23 cellular contexts compared by ENCODE assay signal in genomic region chr10:7722927-7723529, GRCh38. TPM values are rescaled to one million over a fixed set of nuclear protein-coding genes. Genes with fewer than 3 reads are reported as not detected.
A peak's percentile ranks its signal among the peaks of the same experiment; 100 is the strongest.
DNase-seq lines count a peak whose midpoint lies in the region; ATAC-seq and TF ChIP-seq lines count a peak whose summit lies in the region.
"Had no signal": no experiment of that assay in that cellular context is flagged by ENCODE, and none has a peak within 500 bp of the region (broad histone marks: within the 10 kb centered on the region; RNA-seq: fewer than 3 reads in every experiment).

No MANE protein-coding gene starts in this region.

- no peaks in the 10 kb centered on the region for H4K20me1 ChIP-seq in OCI-LY7 (ENCODE audit: insufficient read depth, low read length)
- H4K20me1 ChIP-seq: BLaER1 had no signal

- H3K9me3 Mint-ChIP-seq in stimulated activated naive CD8-positive, alpha-beta T cell treated with anti-CD3 and anti-CD28 coated beads, Interleukin-15, amount 100 ng/mL, for 72 hours, result no peaks in the 10 kb centered on the region
- H3K9me3 Mint-ChIP-seq in naive thymus-derived CD4-positive, alpha-beta T cell, result no peaks in the 10 kb centered on the region
- peaks cover 4% of the 10 kb centered on the region for H3K9me3 Mint-ChIP-seq in stimulated activated memory B cell treated with anti-CD40 and anti-IgM and Interleukin-4, amounts not matched to agents 10 μg/mL and 1 μg/mL and 100 μg/mL, for 72 hours

- H3K27me3 ChIP-seq in naive thymus-derived CD4-positive, alpha-beta T cell (ENCODE audit: control insufficient read depth in 2 of 2, insufficient read depth in 2 of 2, low read length in 2 of 2), result peaks cover 0 to 4% of the 10 kb centered on the region in 2 donors
- H3K27me3 ChIP-seq in thyroid gland, result no peaks in the 10 kb centered on the region
- H3K27me3 ChIP-seq: BLaER1 had no signal

- no peak overlapping the region for H3K4me3 ChIP-seq in naive thymus-derived CD4-positive, alpha-beta T cell (ENCODE audit: low read length)
- H3K4me3 ChIP-seq in thyroid gland (replicated peaks in 1 of 3) (no peak overlapping the region), OCI-LY7 (ENCODE audit: low read depth, low read length, poor library complexity, severe bottlenecking) (no peak overlapping the region)
- H3K4me3 ChIP-seq: BLaER1, HAP-1 had no signal

- no peak overlapping the region for H3K27ac Mint-ChIP-seq in stimulated activated naive CD8-positive, alpha-beta T cell treated with anti-CD3 and anti-CD28 coated beads, Interleukin-15, amount 100 ng/mL, for 72 hours
- H3K27ac Mint-ChIP-seq in naive thymus-derived CD4-positive, alpha-beta T cell, result no peak overlapping the region
- no peak overlapping the region for H3K27ac Mint-ChIP-seq in stimulated activated memory B cell treated with anti-CD40 and anti-IgM and Interleukin-4, amounts not matched to agents 10 μg/mL and 1 μg/mL and 100 μg/mL, for 72 hours
- H3K27ac Mint-ChIP-seq: CD14-positive monocyte; CD4-positive, alpha-beta memory T cell had no signal

- no TSS peak for BruUV-seq in OCI-LY7 (replicated peaks; lab: Mats Ljungman, UMichigan)

- peaks cover 0 to 26% (median 8%) of the 10 kb centered on the region in 5 donors for H3K36me3 Mint-ChIP-seq in naive thymus-derived CD4-positive, alpha-beta T cell
- H3K36me3 Mint-ChIP-seq in stimulated activated memory B cell treated with anti-CD40 and anti-IgM and Interleukin-4, amounts not matched to agents 10 μg/mL and 1 μg/mL and 100 μg/mL, for 72 hours, result no peaks in the 10 kb centered on the region
- H3K36me3 Mint-ChIP-seq: CD14-positive monocyte; CD4-positive, alpha-beta memory T cell had no signal

- H3K9me3 ChIP-seq in naive thymus-derived CD4-positive, alpha-beta T cell (ENCODE audit: control insufficient read depth in 2 of 3, low read length in 3 of 3), result no peaks in the 10 kb centered on the region
- no peaks in the 10 kb centered on the region for H3K9me3 ChIP-seq in thyroid gland
- H3K9me3 ChIP-seq in OCI-LY7 (ENCODE audit: low read length), result no peaks in the 10 kb centered on the region
- H3K9me3 ChIP-seq: BLaER1, HAP-1 had no signal

- H3K79me2 ChIP-seq in OCI-LY7 (ENCODE audit: insufficient read depth, low read depth, low read length), result no peaks in the 10 kb centered on the region

- CTCF ChIA-PET in naive thymus-derived CD4-positive, alpha-beta T cell (lab: Charles Lee), result no interaction called here
- CTCF ChIA-PET in OCI-LY7 (lab: Charles Lee; ENCODE audit: unreplicated experiment), result no interaction called here

- no peaks in the 10 kb centered on the region for H3K4me1 ChIP-seq in naive thymus-derived CD4-positive, alpha-beta T cell (ENCODE audit: control insufficient read depth in 2 of 2, insufficient read depth in 2 of 2, low read length in 2 of 2)
- H3K4me1 ChIP-seq in thyroid gland (no peaks in the 10 kb centered on the region), OCI-LY7 (ENCODE audit: insufficient read depth, low read length, poor library complexity, severe bottlenecking) (no peaks in the 10 kb centered on the region)
- H3K4me1 ChIP-seq: BLaER1, HAP-1 had no signal

- no peaks in the 10 kb centered on the region for H3K27me3 Mint-ChIP-seq in stimulated activated naive CD8-positive, alpha-beta T cell treated with anti-CD3 and anti-CD28 coated beads, Interleukin-15, amount 100 ng/mL, for 72 hours
- H3K27me3 Mint-ChIP-seq in naive thymus-derived CD4-positive, alpha-beta T cell, result peaks cover 0 to 21% (median 5%) of the 10 kb centered on the region in 5 donors
- H3K27me3 Mint-ChIP-seq in stimulated activated memory B cell treated with anti-CD40 and anti-IgM and Interleukin-4, amounts not matched to agents 10 μg/mL and 1 μg/mL and 100 μg/mL, for 72 hours, result peaks cover 19% of the 10 kb centered on the region

- H3K9me2 ChIP-seq in OCI-LY7 (ENCODE audit: insufficient read depth, low read length), result no peaks in the 10 kb centered on the region

- no peak overlapping the region for H3K4me2 ChIP-seq in OCI-LY7 (ENCODE audit: low read length)
- H3K4me2 ChIP-seq: BLaER1 had no signal

- DNase-seq in stimulated activated naive CD8-positive, alpha-beta T cell treated with anti-CD3 and anti-CD28 coated beads, Interleukin-15, Interleukin-2, amounts not matched to agents 100 U/mL and 50 U/mL, for 24 hours, result no peak
- no peak for DNase-seq in stimulated activated naive CD8-positive, alpha-beta T cell treated with anti-CD3 and anti-CD28 coated beads, Interleukin-15, amount 100 ng/mL, for 72 hours
- DNase-seq in naive thymus-derived CD4-positive, alpha-beta T cell, result no peak
- DNase-seq in thyroid gland, result peak; percentile 4 to 6
- DNase-seq in OCI-M2 (lab: John Stamatoyannopoulos, UW; ENCODE audit: unreplicated experiment), result no peak
- DNase-seq in OCI-LY7 (ENCODE audit: low spot score), result no peak
- DNase-seq: 8988T; CD4-positive, alpha-beta memory T cell; DMS153; DMS79; GDM1; GOT3; IMR-90 had no signal

- no peaks in the 10 kb centered on the region for H3K36me3 ChIP-seq in naive thymus-derived CD4-positive, alpha-beta T cell (ENCODE audit: control insufficient read depth in 2 of 3, insufficient read depth in 3 of 3, low read length in 3 of 3)
- H3K36me3 ChIP-seq in thyroid gland, result no peaks in the 10 kb centered on the region
- no peaks in the 10 kb centered on the region for H3K36me3 ChIP-seq in OCI-LY7 (ENCODE audit: insufficient read depth, low read length)
- H3K36me3 ChIP-seq: BLaER1, HAP-1 had no signal

- intact Hi-C loops in naive thymus-derived CD4-positive, alpha-beta T cell (cut with micrococcal nuclease), result no loop called here
- intact Hi-C loops in thyroid gland (cut with DNase I), result no loop called here
- intact Hi-C loops in OCI-LY7 (cut with micrococcal nuclease; ENCODE audit: unreplicated experiment), result no loop called here

- H3K4me3 Mint-ChIP-seq in stimulated activated naive CD8-positive, alpha-beta T cell treated with anti-CD3 and anti-CD28 coated beads, Interleukin-15, amount 100 ng/mL, for 72 hours, result no peak overlapping the region
- H3K4me3 Mint-ChIP-seq in naive thymus-derived CD4-positive, alpha-beta T cell, result no peak overlapping the region
- no peak overlapping the region for H3K4me3 Mint-ChIP-seq in stimulated activated memory B cell treated with anti-CD40 and anti-IgM and Interleukin-4, amounts not matched to agents 10 μg/mL and 1 μg/mL and 100 μg/mL, for 72 hours
- H3K4me3 Mint-ChIP-seq: CD14-positive monocyte; CD4-positive, alpha-beta memory T cell had no signal

- 61 to 70% methylated on average over 18 of the region's 18 CpGs for WGBS in thyroid gland, 2 donors

- H3K27ac ChIP-seq in naive thymus-derived CD4-positive, alpha-beta T cell (ENCODE audit: low read depth, low read length), result no peak overlapping the region
- H3K27ac ChIP-seq in thyroid gland (no peak overlapping the region), OCI-LY7 (ENCODE audit: low read depth, low read length, poor library complexity, severe bottlenecking) (no peak overlapping the region)
- H3K27ac ChIP-seq: BLaER1, HL-60 had no signal

- no peaks in the 10 kb centered on the region for H3K4me1 Mint-ChIP-seq in stimulated activated naive CD8-positive, alpha-beta T cell treated with anti-CD3 and anti-CD28 coated beads, Interleukin-15, amount 100 ng/mL, for 72 hours
- H3K4me1 Mint-ChIP-seq in naive thymus-derived CD4-positive, alpha-beta T cell, result peaks cover 0 to 4% (median 0%) of the 10 kb centered on the region in 7 donors
- no peaks in the 10 kb centered on the region for H3K4me1 Mint-ChIP-seq in stimulated activated memory B cell treated with anti-CD40 and anti-IgM and Interleukin-4, amounts not matched to agents 10 μg/mL and 1 μg/mL and 100 μg/mL, for 72 hours
- H3K4me1 Mint-ChIP-seq: CD14-positive monocyte; CD4-positive, alpha-beta memory T cell had no signal

- no peak overlapping the region for H2AFZ ChIP-seq in OCI-LY7 (ENCODE audit: low read length)

- peak; percentile 6 for ATAC-seq in stimulated activated naive CD8-positive, alpha-beta T cell treated with anti-CD3 and anti-CD28 coated beads, Interleukin-15, Interleukin-2, amounts not matched to agents 100 U/mL and 50 U/mL, for 24 hours
- no peak for ATAC-seq in stimulated activated naive CD8-positive, alpha-beta T cell treated with anti-CD3 and anti-CD28 coated beads, Interleukin-15, amount 100 ng/mL, for 72 hours
- peak; percentile 34 for ATAC-seq in naive thymus-derived CD4-positive, alpha-beta T cell
- ATAC-seq in HG02571 (IDR thresholded peaks at IDR 0.05; ENCODE audit: unreplicated experiment), result no peak
- no peak for ATAC-seq in stimulated activated memory B cell treated with anti-CD40 and anti-IgM and Interleukin-4, amounts not matched to agents 10 μg/mL and 1 μg/mL and 100 μg/mL, for 72 hours

- POLR2A ChIA-PET in naive thymus-derived CD4-positive, alpha-beta T cell (lab: Charles Lee), result no interaction called here
- POLR2A ChIA-PET in OCI-LY7 (lab: Charles Lee), result interaction anchor here (0.7 kb wide), 1 partner anchor 28 kb away, joined by 4 read pairs; no protein-coding TSS in a partner anchor

- no peak for TF ChIP-seq POLR2A in thyroid gland (IDR thresholded peaks at IDR 0.05)

- TF ChIP-seq CTCF in thyroid gland (IDR thresholded peaks at IDR 0.05) (no peak), OCI-LY7 (conservative IDR thresholded peaks at IDR 0.05; ENCODE audit: low read length) (no peak)

RNA-seq across cellular contexts. Expression of gene ITIH2, which starts 19.9 kb away (rescaled TPM):
- not detected for total RNA-seq in naive thymus-derived CD4-positive, alpha-beta T cell
- not detected for polyA plus RNA-seq in naive thymus-derived CD4-positive, alpha-beta T cell
- not detected for total RNA-seq in thyroid gland
- not detected in 2 replicates for total RNA-seq in OCI-LY7 (2014; rRNA removed; shearing (Covaris generic))
- total RNA-seq in OCI-LY7 (2022), result not detected in 2 replicates
- total RNA-seq: A673; CD4-positive, alpha-beta memory T cell; Daoy; HT1080; IMR-90 had no signal
- polyA plus RNA-seq: AG04450; CD14-positive monocyte; CD4-positive, alpha-beta memory T cell; IMR-90 had no signal

RNA-seq across cellular contexts. Expression of gene ITIH5, which starts 56.3 kb away (rescaled TPM):
- not detected for total RNA-seq in naive thymus-derived CD4-positive, alpha-beta T cell
- not detected for polyA plus RNA-seq in naive thymus-derived CD4-positive, alpha-beta T cell
- total RNA-seq in thyroid gland (10 to 100 TPM; 14.4 to 31.3 (median 20.2) TPM), OCI-LY7 (2022) (not detected in 2 replicates)
- total RNA-seq in OCI-LY7 (2014; rRNA removed; shearing (Covaris generic)), result not detected in 2 replicates
- total RNA-seq: A673; CD4-positive, alpha-beta memory T cell; Daoy; HT1080 had no signal
- polyA plus RNA-seq: CD14-positive monocyte; CD4-positive, alpha-beta memory T cell had no signal

Comparison
In these comparisons a context has a peak if more than half of its experiments do, and no peak if none do; other contexts are left out.
1. ATAC-seq: peak in stimulated activated naive CD8-positive, alpha-beta T cell treated with anti-CD3 and anti-CD28 coated beads, Interleukin-15, Interleukin-2, amounts not matched to agents 100 U/mL and 50 U/mL, for 24 hours (single experiment) and naive thymus-derived CD4-positive, alpha-beta T cell (single experiment); none in stimulated activated naive CD8-positive, alpha-beta T cell treated with anti-CD3 and anti-CD28 coated beads, Interleukin-15, amount 100 ng/mL, for 72 hours (single experiment), HG02571 (single experiment) and stimulated activated memory B cell treated with anti-CD40 and anti-IgM and Interleukin-4, amounts not matched to agents 10 μg/mL and 1 μg/mL and 100 μg/mL, for 72 hours (single experiment).
2. DNase-seq: peak in thyroid gland (2 of 2); none in stimulated activated naive CD8-positive, alpha-beta T cell treated with anti-CD3 and anti-CD28 coated beads, Interleukin-15, Interleukin-2, amounts not matched to agents 100 U/mL and 50 U/mL, for 24 hours (single experiment), stimulated activated naive CD8-positive, alpha-beta T cell treated with anti-CD3 and anti-CD28 coated beads, Interleukin-15, amount 100 ng/mL, for 72 hours (0 of 2), naive thymus-derived CD4-positive, alpha-beta T cell (0 of 9), OCI-M2 (single experiment) and OCI-LY7 (single experiment).
3. RNA of gene ITIH5, which starts 56.3 kb away (total RNA-seq): 14.4 to 31.3 TPM in thyroid gland; not detected in naive thymus-derived CD4-positive, alpha-beta T cell and not detected in OCI-LY7; every median in the first group is over 10 times any median in the second.